33 cellular contexts compared by ENCODE assay signal in genomic region chr2:43826305-43827250, GRCh38. TPM values are rescaled to one million over a fixed set of nuclear protein-coding genes. Genes with fewer than 3 reads are reported as not detected.
"Had no signal": no experiment of that assay in that cellular context is flagged by ENCODE, and none has a peak within 500 bp of the region (broad histone marks: within the 10 kb centered on the region; RNA-seq: fewer than 3 reads in every experiment).

No MANE protein-coding gene starts in this region.

- H3K9ac ChIP-seq: SK-N-SH had no signal

- H3K36me3 ChIP-seq: ascending aorta, cardiac muscle cell, MG63, SJCRH30 had no signal

- H3K27me3 ChIP-seq: ascending aorta, MG63 had no signal

- H3K4me3 Mint-ChIP-seq: activated CD4-positive, alpha-beta T cell treated with anti-CD3 and anti-CD28 coated beads for 36 hours; activated CD4-positive, alpha-beta T cell treated with anti-CD3 and anti-CD28 coated beads, Interleukin-2, amount 10 ng/mL, durations not matched to agents 7 days and 5 days; activated CD8-positive, alpha-beta T cell treated with anti-CD3 and anti-CD28 coated beads, Interleukin-2, amount 10 ng/mL, durations not matched to agents 7 days and 5 days; activated naive CD8-positive, alpha-beta T cell treated with anti-CD3 and anti-CD28 coated beads, Interleukin-2, amount 10 ng/mL, durations not matched to agents 7 days and 5 days; central memory CD8-positive, alpha-beta T cell; T-helper 1 cell treated with Interleukin-12 subunit alpha and Interleukin-12 subunit beta and Interleukin-4 antibody, amounts not matched to agents 30 μg/mL and 1 μg/mL, for 36 hours; T-helper 2 cell treated with Interferon-gamma antibody and Interleukin-4, amounts not matched to agents 5 μg/mL and 100 μg/mL, for 36 hours; WTC11 had no signal

- H3K4me1 ChIP-seq: SJCRH30 had no signal

- H3K9me3 ChIP-seq: ascending aorta, MG63, SJCRH30, SK-N-SH had no signal

- H3K27ac Mint-ChIP-seq: activated CD4-positive, alpha-beta T cell treated with anti-CD3 and anti-CD28 coated beads for 36 hours; activated CD4-positive, alpha-beta T cell treated with anti-CD3 and anti-CD28 coated beads, Interleukin-2, amount 10 ng/mL, durations not matched to agents 7 days and 5 days; activated CD8-positive, alpha-beta T cell treated with anti-CD3 and anti-CD28 coated beads, Interleukin-2, amount 10 ng/mL, durations not matched to agents 7 days and 5 days; activated naive CD8-positive, alpha-beta T cell treated with anti-CD3 and anti-CD28 coated beads, Interleukin-2, amount 10 ng/mL, durations not matched to agents 7 days and 5 days; T-helper 1 cell treated with Interleukin-12 subunit alpha and Interleukin-12 subunit beta and Interleukin-4 antibody, amounts not matched to agents 30 μg/mL and 1 μg/mL, for 36 hours; T-helper 2 cell treated with Interferon-gamma antibody and Interleukin-4, amounts not matched to agents 5 μg/mL and 100 μg/mL, for 36 hours; WTC11 had no signal

- H2AFZ ChIP-seq: PC-9 had no signal

- ATAC-seq: activated CD4-positive, alpha-beta T cell treated with anti-CD3 and anti-CD28 coated beads for 36 hours; activated CD4-positive, CD25-positive, alpha-beta regulatory T cell treated with anti-CD3 and anti-CD28 coated beads, Interleukin-2, amount 50 U/mL, for 24 hours; activated CD8-positive, alpha-beta T cell treated with anti-CD3 and anti-CD28 coated beads, Interleukin-2, amount 10 ng/mL, durations not matched to agents 7 days and 5 days; WTC11 had no signal

- H3K4me3 ChIP-seq: ascending aorta, cardiac muscle cell, MG63, PC-9, SJCRH30 had no signal

- H3K4me2 ChIP-seq: PC-9, SK-N-SH had no signal

- DNase-seq: activated CD4-positive, alpha-beta T cell treated with anti-CD3 and anti-CD28 coated beads for 36 hours; activated CD4-positive, alpha-beta T cell treated with anti-CD3 and anti-CD28 coated beads, Interleukin-2, amount 10 ng/mL, durations not matched to agents 7 days and 5 days; activated CD4-positive, alpha-beta T cell treated with anti-CD3 and anti-CD28 coated beads, Interleukin-2, amount 50 U/mL, for 48 hours; activated CD8-positive, alpha-beta memory T cell treated with anti-CD3 and anti-CD28 coated beads, Interleukin-2, amount 50 U/mL, for 48 hours; activated CD8-positive, alpha-beta T cell treated with anti-CD3 and anti-CD28 coated beads, Interleukin-2, amount 10 ng/mL, durations not matched to agents 7 days and 5 days; activated effector memory CD4-positive, alpha-beta T cell treated with Interleukin-2 at 50 U/mL for 16 hours; activated naive CD4-positive, alpha-beta T cell treated with anti-CD3 and anti-CD28 coated beads, Interleukin-2, amount 50 U/mL, for 16 hours; activated naive CD8-positive, alpha-beta T cell treated with anti-CD3 and anti-CD28 coated beads, Interleukin-2, amount 10 ng/mL, durations not matched to agents 7 days and 5 days; activated T-cell treated with anti-CD3 and anti-CD28 coated beads, Interleukin-2, amount 50 U/mL, for 48 hours; amygdala; Kasumi-1; MG63; NCI-H1048; NCI-H1105 treated with DMSO at 0.1 percent for 48 hours; NCI-H1436; NCI-H1694; NCI-H1930; NCI-H2081 treated with DMSO at 0.1 percent for 48 hours; NCI-H226; NCI-H446 treated with DMSO at 0.1 percent for 48 hours; NK-92 treated with Interleukin-12 subunit alpha and Interleukin-12 subunit beta, amount 100 ng/mL, for 24 hours; PC-9; Right ventricle myocardium superior; SJCRH30; SK-N-SH had no signal

- H3K9me2 ChIP-seq: SK-N-SH had no signal

- H3K27ac ChIP-seq: ascending aorta, cardiac muscle cell, PC-9, SJCRH30 had no signal

- H3K36me3 Mint-ChIP-seq: activated naive CD8-positive, alpha-beta T cell treated with anti-CD3 and anti-CD28 coated beads, Interleukin-2, amount 10 ng/mL, durations not matched to agents 7 days and 5 days; WTC11 had no signal

- H3K9me3 Mint-ChIP-seq: activated CD4-positive, alpha-beta T cell treated with anti-CD3 and anti-CD28 coated beads, Interleukin-2, amount 10 ng/mL, durations not matched to agents 7 days and 5 days; activated naive CD8-positive, alpha-beta T cell treated with anti-CD3 and anti-CD28 coated beads, Interleukin-2, amount 10 ng/mL, durations not matched to agents 7 days and 5 days; central memory CD8-positive, alpha-beta T cell; T-helper 1 cell treated with Interleukin-12 subunit alpha and Interleukin-12 subunit beta and Interleukin-4 antibody, amounts not matched to agents 30 μg/mL and 1 μg/mL, for 36 hours; T-helper 2 cell treated with Interferon-gamma antibody and Interleukin-4, amounts not matched to agents 5 μg/mL and 100 μg/mL, for 36 hours; WTC11 had no signal

RNA-seq across cellular contexts. Expression of gene ABCG5, which starts 12.1 kb away (rescaled TPM):
- total RNA-seq: activated CD4-positive, alpha-beta T cell treated with anti-CD3 and anti-CD28 coated beads for 36 hours; activated CD4-positive, alpha-beta T cell treated with anti-CD3 and anti-CD28 coated beads, Interleukin-2, amount 10 ng/mL, durations not matched to agents 7 days and 5 days; activated CD8-positive, alpha-beta T cell treated with anti-CD3 and anti-CD28 coated beads, Interleukin-2, amount 10 ng/mL, durations not matched to agents 7 days and 5 days; activated naive CD8-positive, alpha-beta T cell treated with anti-CD3 and anti-CD28 coated beads, Interleukin-2, amount 10 ng/mL, durations not matched to agents 7 days and 5 days; cardiac muscle cell; chondrocyte; PC-9; Right ventricle myocardium superior; SJCRH30; WTC11 had no signal
- polyA plus RNA-seq: cardiac muscle cell, SK-N-SH had no signal

RNA-seq across cellular contexts. Expression of gene ABCG8, which starts 12.2 kb away (rescaled TPM):
- total RNA-seq: activated CD4-positive, alpha-beta T cell treated with anti-CD3 and anti-CD28 coated beads for 36 hours; activated CD4-positive, alpha-beta T cell treated with anti-CD3 and anti-CD28 coated beads, Interleukin-2, amount 10 ng/mL, durations not matched to agents 7 days and 5 days; activated CD8-positive, alpha-beta T cell treated with anti-CD3 and anti-CD28 coated beads, Interleukin-2, amount 10 ng/mL, durations not matched to agents 7 days and 5 days; activated naive CD8-positive, alpha-beta T cell treated with anti-CD3 and anti-CD28 coated beads, Interleukin-2, amount 10 ng/mL, durations not matched to agents 7 days and 5 days; ascending aorta; cardiac muscle cell; chondrocyte; PC-9; WTC11 had no signal
- polyA plus RNA-seq: SK-N-SH had no signal
